ENCODE assay signal across 3 cellular contexts in the genomic region with DNA sequence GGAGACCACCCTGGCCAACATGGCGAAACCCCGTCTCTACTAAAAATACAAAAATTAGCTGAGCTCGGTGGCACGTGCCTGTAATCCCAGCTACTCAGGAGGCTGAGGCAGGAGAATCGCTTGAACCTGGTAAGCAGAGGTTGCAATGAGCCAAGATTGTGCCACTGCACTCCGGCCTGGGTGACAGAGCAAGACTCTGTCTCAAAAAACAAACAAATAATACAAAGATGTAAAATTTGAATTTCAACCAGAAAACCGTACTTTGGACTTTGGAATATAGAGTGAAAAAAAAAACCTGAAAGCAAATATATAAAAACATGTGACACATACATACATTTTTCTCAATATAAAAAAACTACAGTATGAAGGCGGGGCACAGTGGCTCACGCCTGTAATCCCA. TPM values are rescaled to one million over a fixed set of nuclear protein-coding genes. Genes with fewer than 3 reads are reported as not detected.
"Had no signal": no experiment of that assay in that cellular context is flagged by ENCODE, and none has a peak within 500 bp of the region (broad histone marks: within the 10 kb centered on the region; RNA-seq: fewer than 3 reads in every experiment).

No MANE protein-coding gene starts in this region.

RNA-seq across cellular contexts. Expression of a gene that starts 34.9 kb away (rescaled TPM):
- total RNA-seq: GM23338, H4, H7 had no signal
